19 cellular contexts compared by ENCODE assay signal in the genomic region with DNA sequence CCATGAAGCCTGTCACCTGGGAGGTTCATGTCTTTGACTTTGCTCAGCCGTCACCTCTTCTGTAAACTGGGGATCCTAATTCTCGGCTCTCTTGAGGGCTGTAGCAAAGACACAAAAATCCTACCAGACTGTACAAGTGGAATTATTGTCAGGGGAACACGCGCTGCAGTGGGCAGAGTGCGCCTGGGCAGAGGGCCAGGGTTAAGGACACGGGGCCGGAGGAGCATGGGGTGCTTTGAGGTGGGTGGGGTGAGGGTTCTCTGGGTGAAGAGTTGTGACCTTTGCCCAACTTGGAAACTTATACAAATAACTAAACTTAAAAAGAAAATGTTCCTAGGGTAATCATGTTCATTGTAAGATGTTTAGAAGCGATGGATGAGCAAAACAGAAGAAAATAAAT. TPM values are rescaled to one million over a fixed set of nuclear protein-coding genes. Genes with fewer than 3 reads are reported as not detected.
DNase-seq lines count a peak whose midpoint lies in the region; ATAC-seq and TF ChIP-seq lines count a peak whose summit lies in the region.
"Had no signal": no experiment of that assay in that cellular context is flagged by ENCODE, and none has a peak within 500 bp of the region (broad histone marks: within the 10 kb centered on the region; RNA-seq: fewer than 3 reads in every experiment).

No MANE protein-coding gene starts in this region.

- TF ChIP-seq CTCF in Loucy (conservative IDR thresholded peaks at IDR 0.05; ENCODE audit: low read length) (no peak), mucosa of descending colon (IDR thresholded peaks at IDR 0.05) (no peak)

- H3K9me3 Mint-ChIP-seq in stimulated activated memory B cell treated with anti-CD40 and anti-IgM and Interleukin-4, amounts not matched to agents 10 μg/mL and 1 μg/mL and 100 μg/mL, for 72 hours: no peaks in the 10 kb centered on the region
- H3K9me3 Mint-ChIP-seq: CD8-positive, alpha-beta memory T cell had no signal

- H3F3A ChIP-seq in Loucy (ENCODE audit: low read depth): no peaks in the 10 kb centered on the region

- no peaks in the 10 kb centered on the region for H3K9me2 ChIP-seq in Loucy (replicated peaks; ENCODE audit: low read depth, low read length)

- intact Hi-C loops in mucosa of descending colon (cut with DNase I, micrococcal nuclease): no loop called here

- peaks cover 0 to 69% (median 34%) of the 10 kb centered on the region in 11 experiments; a peak in 14 of 22 replicates for H4K20me1 ChIP-seq in BLaER1 treated with 17β-estradiol and CSF1 and Interleukin-3, amounts not matched to agents 10 nM and 100 nM
- no peaks in the 10 kb centered on the region for H4K20me1 ChIP-seq in Loucy (ENCODE audit: insufficient read depth, low read length, poor library complexity, severe bottlenecking)

- DNase-seq in caudate nucleus (lab: John Stamatoyannopoulos, UW) (no peak), mucosa of descending colon (no peak)
- DNase-seq: CD8-positive, alpha-beta memory T cell; DMS153; GDM1; NCI-H1092 treated with DMSO at 0.1 percent for 48 hours; NCI-H1436 treated with DMSO at 0.1 percent for 48 hours; NCI-H1930; NCI-H2227 treated with DMSO at 0.1 percent for 48 hours; NCI-H510A; NCI-H748 treated with DMSO at 0.1 percent for 48 hours; SJCRH30 had no signal

- H3K4me2 ChIP-seq in BLaER1 treated with 17β-estradiol and CSF1 and Interleukin-3, amounts not matched to agents 10 nM and 100 nM: peak overlapping the region in 10 of 11 experiments; percentile 57 to 98 (median 82); a peak in 18 of 22 replicates
- H3K4me2 ChIP-seq in Loucy (ENCODE audit: low read depth, low read length, poor library complexity, severe bottlenecking): peak overlapping the region; percentile 13

- H3K36me3 ChIP-seq in BLaER1 treated with 17β-estradiol and CSF1 and Interleukin-3, amounts not matched to agents 10 nM and 100 nM: peaks cover 0 to 3% (median 0%) of the 10 kb centered on the region in 11 experiments; a peak in 3 of 22 replicates
- H3K36me3 ChIP-seq in Loucy (ENCODE audit: insufficient read depth, low read length): no peaks in the 10 kb centered on the region
- H3K36me3 ChIP-seq in mucosa of descending colon (ENCODE audit: low read depth): no peaks in the 10 kb centered on the region
- H3K36me3 ChIP-seq: Peyer's patch, SJCRH30 had no signal

- no peak overlapping the region for H3K4me3 Mint-ChIP-seq in stimulated activated memory B cell treated with anti-CD40 and anti-IgM and Interleukin-4, amounts not matched to agents 10 μg/mL and 1 μg/mL and 100 μg/mL, for 72 hours
- H3K4me3 Mint-ChIP-seq: CD8-positive, alpha-beta memory T cell had no signal

- no peaks in the 10 kb centered on the region for H3K79me2 ChIP-seq in Loucy (ENCODE audit: insufficient read depth, low read length)

- H3K27me3 ChIP-seq in BLaER1 treated with 17β-estradiol and CSF1 and Interleukin-3, amounts not matched to agents 10 nM and 100 nM: no peaks in the 10 kb centered on the region
- no peaks in the 10 kb centered on the region for H3K27me3 ChIP-seq in Loucy (ENCODE audit: insufficient read depth, low read length, poor library complexity, severe bottlenecking)
- H3K27me3 ChIP-seq: Peyer's patch, SJCRH30 had no signal

- H3K27ac ChIP-seq in BLaER1 treated with 17β-estradiol and CSF1 and Interleukin-3, amounts not matched to agents 10 nM and 100 nM: no peak overlapping the region
- H3K27ac ChIP-seq in caudate nucleus (ENCODE audit: low read depth, low read length): peak overlapping the region; percentile 56
- H3K27ac ChIP-seq: C4-2B, Peyer's patch, SJCRH30 had no signal

- no peaks in the 10 kb centered on the region for H3K36me3 Mint-ChIP-seq in stimulated activated memory B cell treated with anti-CD40 and anti-IgM and Interleukin-4, amounts not matched to agents 10 μg/mL and 1 μg/mL and 100 μg/mL, for 72 hours
- H3K36me3 Mint-ChIP-seq: CD8-positive, alpha-beta memory T cell had no signal

- H3K27ac Mint-ChIP-seq in stimulated activated memory B cell treated with anti-CD40 and anti-IgM and Interleukin-4, amounts not matched to agents 10 μg/mL and 1 μg/mL and 100 μg/mL, for 72 hours: peak overlapping the region; percentile 57

- no peak overlapping the region for H3K4me3 ChIP-seq in BLaER1 treated with 17β-estradiol and CSF1 and Interleukin-3, amounts not matched to agents 10 nM and 100 nM
- no peak overlapping the region for H3K4me3 ChIP-seq in Loucy (ENCODE audit: low read length, poor library complexity, severe bottlenecking)
- H3K4me3 ChIP-seq in mucosa of descending colon: no peak overlapping the region
- H3K4me3 ChIP-seq: SJCRH30 had no signal

- no peak for ATAC-seq in stimulated activated memory B cell treated with anti-CD40 and anti-IgM and Interleukin-4, amounts not matched to agents 10 μg/mL and 1 μg/mL and 100 μg/mL, for 72 hours
- ATAC-seq in GM21529 (IDR thresholded peaks at IDR 0.05; ENCODE audit: unreplicated experiment) (no peak), HG03280 (IDR thresholded peaks at IDR 0.05; ENCODE audit: unreplicated experiment) (no peak), mucosa of descending colon (no peak)

- H3K4me1 Mint-ChIP-seq in stimulated activated memory B cell treated with anti-CD40 and anti-IgM and Interleukin-4, amounts not matched to agents 10 μg/mL and 1 μg/mL and 100 μg/mL, for 72 hours: peaks cover 27% of the 10 kb centered on the region
- H3K4me1 Mint-ChIP-seq: CD8-positive, alpha-beta memory T cell had no signal

- no peaks in the 10 kb centered on the region for H3K27me3 Mint-ChIP-seq in stimulated activated memory B cell treated with anti-CD40 and anti-IgM and Interleukin-4, amounts not matched to agents 10 μg/mL and 1 μg/mL and 100 μg/mL, for 72 hours

- peak overlapping the region in 2 of 11 experiments; percentile 4 to 27; a peak in 1 of 22 replicates for H3K9ac ChIP-seq in BLaER1 treated with 17β-estradiol and CSF1 and Interleukin-3, amounts not matched to agents 10 nM and 100 nM
- H3K9ac ChIP-seq in Loucy (ENCODE audit: low read depth, low read length, poor library complexity, severe bottlenecking): no peak overlapping the region

- H3K4me1 ChIP-seq in BLaER1 treated with 17β-estradiol and CSF1 and Interleukin-3, amounts not matched to agents 10 nM and 100 nM: peaks cover 31 to 67% (median 61%) of the 10 kb centered on the region in 10 experiments
- H3K4me1 ChIP-seq in Loucy (ENCODE audit: insufficient read depth, low read length, poor library complexity, severe bottlenecking) (peaks cover 16% of the 10 kb centered on the region), mucosa of descending colon (ENCODE audit: low read depth) (peaks cover 2% of the 10 kb centered on the region)

- H2AFZ ChIP-seq in Loucy (ENCODE audit: low read length): no peak overlapping the region

- H3K9me3 ChIP-seq in BLaER1 treated with 17β-estradiol and CSF1 and Interleukin-3, amounts not matched to agents 10 nM and 100 nM (replicated peaks in 1 of 11): no peaks in the 10 kb centered on the region
- H3K9me3 ChIP-seq in Loucy (ENCODE audit: insufficient read depth, low read depth, low read length) (no peaks in the 10 kb centered on the region), mucosa of descending colon (no peaks in the 10 kb centered on the region)
- H3K9me3 ChIP-seq: Peyer's patch, SJCRH30 had no signal

RNA-seq across cellular contexts. Expression of a gene that starts 36.0 kb away (rescaled TPM):
- total RNA-seq in mucosa of descending colon: 10 to 100 TPM in 1 of 3 donors, 1 to 10 TPM in 2; 1.9 to 15.9 (median 3.2) TPM
